Comparison of ENCODE assay signal across 17 cellular contexts in the genomic region with DNA sequence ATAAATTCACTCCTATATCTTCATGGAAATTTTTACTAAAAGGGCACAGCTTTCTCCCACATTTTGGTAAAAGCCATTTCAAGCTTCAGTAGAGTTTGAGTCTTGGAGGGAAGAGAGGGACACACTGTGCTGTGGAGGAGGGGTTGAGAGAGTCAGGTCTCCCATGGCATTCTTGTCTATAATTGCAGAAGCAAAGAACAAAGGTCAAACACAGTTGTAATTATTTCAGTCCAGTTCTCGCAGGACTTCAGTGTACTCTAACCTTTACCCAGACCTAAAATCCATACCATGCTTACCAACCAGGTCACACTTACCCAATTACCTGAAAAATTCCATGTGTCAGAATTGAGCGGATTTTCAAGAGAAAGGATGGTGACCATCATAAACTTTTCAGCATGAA.
DNase-seq lines count a peak whose midpoint lies in the region; ATAC-seq and TF ChIP-seq lines count a peak whose summit lies in the region.
"Had no signal": no experiment of that assay in that cellular context is flagged by ENCODE, and none has a peak within 500 bp of the region (broad histone marks: within the 10 kb centered on the region; RNA-seq: fewer than 3 reads in every experiment).

No MANE protein-coding gene starts in this region.

- no peaks in the 10 kb centered on the region for H3K4me1 Mint-ChIP-seq in type B pancreatic cell (ENCODE audit: unreplicated experiment)
- H3K4me1 Mint-ChIP-seq in activated naive CD8-positive, alpha-beta T cell treated with anti-CD3 and anti-CD28 coated beads for 36 hours, result no peaks in the 10 kb centered on the region
- H3K4me1 Mint-ChIP-seq: CD4-positive, alpha-beta memory T cell had no signal

- H3K9me3 ChIP-seq in hepatocyte (ENCODE audit: low read depth) (no peaks in the 10 kb centered on the region), right lobe of liver (no peaks in the 10 kb centered on the region)
- H3K9me3 ChIP-seq: HAP-1 had no signal

- no peaks in the 10 kb centered on the region for H4K20me1 ChIP-seq in hepatocyte (ENCODE audit: insufficient read depth, poor library complexity, severe bottlenecking)

- H3K27ac Mint-ChIP-seq in type B pancreatic cell, result no peak overlapping the region
- H3K27ac Mint-ChIP-seq in activated naive CD8-positive, alpha-beta T cell treated with anti-CD3 and anti-CD28 coated beads for 36 hours, result no peak overlapping the region
- H3K27ac Mint-ChIP-seq: CD4-positive, alpha-beta memory T cell; HFFc6 had no signal

- H3K27me3 ChIP-seq in hepatocyte (no peaks in the 10 kb centered on the region), right lobe of liver (no peaks in the 10 kb centered on the region)

- no peaks in the 10 kb centered on the region for H3K79me2 ChIP-seq in hepatocyte

- no peak overlapping the region for H3K4me3 Mint-ChIP-seq in type B pancreatic cell
- no peak overlapping the region for H3K4me3 Mint-ChIP-seq in activated naive CD8-positive, alpha-beta T cell treated with anti-CD3 and anti-CD28 coated beads for 36 hours
- H3K4me3 Mint-ChIP-seq: CD4-positive, alpha-beta memory T cell; HFFc6 had no signal

- H3K4me1 ChIP-seq in hepatocyte (ENCODE audit: insufficient read depth), result peaks cover 17% of the 10 kb centered on the region
- H3K4me1 ChIP-seq in right lobe of liver, result peaks cover 0 to 8% (median 0%) of the 10 kb centered on the region in 4 donors
- H3K4me1 ChIP-seq: HAP-1 had no signal

- no peak overlapping the region for H2AFZ ChIP-seq in hepatocyte

- H3K4me2 ChIP-seq in hepatocyte, result no peak overlapping the region

- TF ChIP-seq POLR2A in right lobe of liver (IDR thresholded peaks at IDR 0.05), result no peak

- no peak for TF ChIP-seq CTCF in hepatocyte (IDR thresholded peaks at IDR 0.05; ENCODE audit: poor library complexity)
- no peak for TF ChIP-seq CTCF in right lobe of liver (IDR thresholded peaks at IDR 0.05)
- TF ChIP-seq CTCF in type B pancreatic cell (conservative IDR thresholded peaks at IDR 0.05), result no peak

- no peaks in the 10 kb centered on the region for H3K36me3 Mint-ChIP-seq in type B pancreatic cell
- H3K36me3 Mint-ChIP-seq in activated naive CD8-positive, alpha-beta T cell treated with anti-CD3 and anti-CD28 coated beads for 36 hours, result no peaks in the 10 kb centered on the region
- H3K36me3 Mint-ChIP-seq: CD4-positive, alpha-beta memory T cell had no signal

- no peaks in the 10 kb centered on the region for H3K27me3 Mint-ChIP-seq in type B pancreatic cell
- H3K27me3 Mint-ChIP-seq in activated naive CD8-positive, alpha-beta T cell treated with anti-CD3 and anti-CD28 coated beads for 36 hours, result no peaks in the 10 kb centered on the region
- H3K27me3 Mint-ChIP-seq: CD4-positive, alpha-beta memory T cell had no signal

- H3K27ac ChIP-seq in hepatocyte (no peak overlapping the region), right lobe of liver (no peak overlapping the region)

- H3K36me3 ChIP-seq in hepatocyte (replicated peaks; ENCODE audit: insufficient read depth, low read depth) (no peaks in the 10 kb centered on the region), right lobe of liver (no peaks in the 10 kb centered on the region)
- H3K36me3 ChIP-seq: HAP-1 had no signal

- no peaks in the 10 kb centered on the region for H3K9me2 ChIP-seq in hepatocyte (replicated peaks; ENCODE audit: insufficient read depth)

- ATAC-seq in left lobe of liver (peak; percentile 96), right lobe of liver (peak; percentile 70 to 91 (median 86)), HG02884 (IDR thresholded peaks at IDR 0.05; ENCODE audit: unreplicated experiment) (no peak)

- 77% methylated on average over 2 of the region's 2 CpGs for WGBS in hepatocyte (ENCODE audit: low lambda C conversion rate, missing lambda C conversion rate)
- 28% methylated on average over 2 of the region's 2 CpGs for WGBS in right lobe of liver (ENCODE audit: insufficient coverage, low coverage, low lambda C conversion rate, missing lambda C conversion rate)

- peak; percentile 26 for DNase-seq in hepatocyte (ENCODE audit: low spot score)
- DNase-seq in left lobe of liver (ENCODE audit: low spot score), result no peak
- peak in 1 of 3 donors; percentile 49 for DNase-seq in right lobe of liver
- no peak for DNase-seq in type B pancreatic cell (ENCODE audit: extremely low spot score, unreplicated experiment)
- DNase-seq in anterior cingulate cortex (lab: John Stamatoyannopoulos, UW), result no peak
- no peak for DNase-seq in activated naive CD8-positive, alpha-beta T cell treated with anti-CD3 and anti-CD28 coated beads for 36 hours
- DNase-seq: C1 segment of cervical spinal cord; Calu3; CD4-positive, alpha-beta memory T cell; COR-L47; DMS53; DMS79 treated with DMSO at 0.1 percent for 48 hours; GF-D8; GOT3; HFFc6 had no signal

- H3K9me3 Mint-ChIP-seq in type B pancreatic cell, result peaks cover 17% of the 10 kb centered on the region
- H3K9me3 Mint-ChIP-seq in activated naive CD8-positive, alpha-beta T cell treated with anti-CD3 and anti-CD28 coated beads for 36 hours, result no peaks in the 10 kb centered on the region

- intact Hi-C loops in right lobe of liver (cut with DNase I), result no loop called here

- no peak overlapping the region for H3K4me3 ChIP-seq in hepatocyte
- H3K4me3 ChIP-seq in right lobe of liver, result no peak overlapping the region
- H3K4me3 ChIP-seq: HAP-1 had no signal
